8 cellular contexts compared by ENCODE assay signal in genomic region chr5:96661101-96661840, GRCh38.
A peak's percentile ranks its signal among the peaks of the same experiment; 100 is the strongest.
DNase-seq lines count a peak whose midpoint lies in the region; ATAC-seq and TF ChIP-seq lines count a peak whose summit lies in the region.

No MANE protein-coding gene starts in this region.

- H3K27ac ChIP-seq in DND-41 (ENCODE audit: low read length): peak overlapping the region; percentile 59; the same call in 1 of the 2 replicates

- H4K20me1 ChIP-seq in DND-41 (ENCODE audit: insufficient read depth, low read length): no peaks in the 10 kb centered on the region

- no peaks in the 10 kb centered on the region for H3K36me3 ChIP-seq in DND-41 (ENCODE audit: insufficient read depth, low read length)
- H3K36me3 ChIP-seq in neuron (ENCODE audit: insufficient read depth, low read length): no peaks in the 10 kb centered on the region

- H3K4me3 ChIP-seq in DND-41 (ENCODE audit: low read depth in 1 of 2, low read length in 2 of 2): peak overlapping the region; percentile 60 to 88
- H3K4me3 ChIP-seq in neuron (ENCODE audit: low read length): peak overlapping the region; percentile 52

- H3K4me1 ChIP-seq in DND-41 (ENCODE audit: insufficient read depth, low read length): peaks cover 20% of the 10 kb centered on the region
- H3K4me1 ChIP-seq in neuron (ENCODE audit: insufficient read depth, low read length): peaks cover 7% of the 10 kb centered on the region

- peak overlapping the region; percentile 62 for H3K9ac ChIP-seq in DND-41 (ENCODE audit: low read depth, low read length)

- H3K27me3 ChIP-seq in DND-41 (ENCODE audit: insufficient read depth, low read length, poor library complexity): peaks cover 6% of the 10 kb centered on the region
- H3K27me3 ChIP-seq in neuron (ENCODE audit: insufficient read depth, low read length): no peaks in the 10 kb centered on the region

- H3K9me3 ChIP-seq in DND-41 (ENCODE audit: insufficient read depth, low read length, severe bottlenecking) (no peaks in the 10 kb centered on the region), neuron (ENCODE audit: low read length) (no peaks in the 10 kb centered on the region)

- H3K4me2 ChIP-seq in DND-41 (ENCODE audit: insufficient read depth, low read length): peak overlapping the region; percentile 85

- no peaks in the 10 kb centered on the region for H3K79me2 ChIP-seq in DND-41 (ENCODE audit: insufficient read depth, low read length)

- TF ChIP-seq CTCF in DND-41 (IDR thresholded peaks at IDR 0.05; ENCODE audit: borderline replicate concordance, extremely low read depth, low read length, poor library complexity, severe bottlenecking): no peak

- peak overlapping the region; percentile 81 for H2AFZ ChIP-seq in DND-41 (ENCODE audit: low read depth, low read length)
- H2AFZ ChIP-seq in neuron (ENCODE audit: low read depth, low read length): peak overlapping the region; percentile 84

- peak; percentile 64 for ATAC-seq in DND-41 (ENCODE audit: insufficient read depth, low read depth)
- peak; percentile 15 for ATAC-seq in GM21786 (IDR thresholded peaks at IDR 0.05; ENCODE audit: unreplicated experiment)

- peak; percentile 39 for DNase-seq in DND-41
- DNase-seq in NAMALWA (ENCODE audit: low spot score): peak; percentile 81
- DNase-seq in activated T-cell treated with anti-CD3 and anti-CD28 coated beads, Interleukin-2, amount 50 U/mL, for 48 hours: peak; percentile 49 to 57
- peak; percentile 17 for DNase-seq in fibroblast of the conjunctiva (ENCODE audit: low read depth)
- DNase-seq in T1000 (lab: John Stamatoyannopoulos, UW): no peak
- no peak for DNase-seq in NK-92 treated with Interleukin-12 subunit alpha and Interleukin-12 subunit beta, amount 100 ng/mL, for 24 hours (lab: John Stamatoyannopoulos, UW)

Comparison
In these comparisons a context has a peak if more than half of its experiments do, and no peak if none do; other contexts are left out.
1. DNase-seq: peak in DND-41 (single experiment), NAMALWA (single experiment), activated T-cell treated with anti-CD3 and anti-CD28 coated beads, Interleukin-2, amount 50 U/mL, for 48 hours (2 of 2) and fibroblast of the conjunctiva (single experiment); none in T1000 (single experiment) and NK-92 treated with Interleukin-12 subunit alpha and Interleukin-12 subunit beta, amount 100 ng/mL, for 24 hours (single experiment).